1 cellular context compared by ENCODE assay signal in the genomic region with DNA sequence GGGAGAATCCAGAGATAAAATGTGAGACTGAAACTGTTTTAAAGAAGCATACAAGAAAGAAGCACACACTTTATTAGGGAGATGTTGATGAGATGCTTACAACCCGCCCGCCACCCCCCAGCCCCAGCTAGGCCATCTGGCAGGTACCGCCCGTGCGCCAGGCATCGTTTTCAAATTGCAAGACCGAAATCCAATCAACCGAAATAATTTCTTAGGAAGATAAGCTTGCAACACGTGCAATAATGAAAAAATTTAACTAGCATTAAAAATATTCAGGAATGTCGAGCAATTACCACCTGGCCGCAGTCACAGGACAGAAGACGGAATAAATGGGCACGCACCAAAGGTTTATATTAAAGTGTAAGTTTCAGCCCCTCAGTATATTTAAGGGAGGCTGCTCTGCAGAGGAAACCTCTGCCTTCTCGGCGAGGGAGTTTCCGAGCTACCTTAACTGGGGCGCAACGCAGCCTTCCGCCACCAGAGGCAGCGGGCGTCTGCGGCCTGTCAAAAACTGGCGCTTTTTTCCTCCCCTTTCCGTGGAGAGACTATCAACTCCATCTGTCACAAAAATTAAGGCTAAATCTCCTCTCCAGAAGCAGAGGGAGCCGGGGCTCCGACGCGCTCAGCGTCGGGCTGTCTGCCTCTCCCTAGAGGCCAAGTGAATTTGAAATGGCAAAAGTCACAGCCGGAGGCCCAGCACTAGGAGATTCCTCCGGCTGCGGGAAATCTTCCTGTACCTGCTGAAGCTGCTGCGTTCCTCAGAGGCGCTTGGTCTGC.
TF ChIP-seq lines count a peak whose summit lies in the region.

No MANE protein-coding gene starts in this region.

TF ChIP-seq in GM12878, 131 proteins besides CTCF, POLR2A, EP300 and RAD21 (continued from another document):
- TF ChIP-seq ZNF592 (IDR thresholded peaks at IDR 0.05), result no peak
- peak; percentile 22 for TF ChIP-seq SP1 (IDR thresholded peaks at IDR 0.05; ENCODE audit: low read depth, low read length)
- no peak for TF ChIP-seq TBL1XR1 (IDR thresholded peaks at IDR 0.05; ENCODE audit: low read depth, low read length)
- TF ChIP-seq SRF (IDR thresholded peaks at IDR 0.05; ENCODE audit: low read depth in 2 of 2, low read length in 2 of 2), result peak in 1 of 2 experiments; percentile 29; a peak in 1 of 4 replicates
- no peak for TF ChIP-seq CREB1 (IDR thresholded peaks at IDR 0.05; ENCODE audit: low read depth)
- no peak for TF ChIP-seq ETV6 (conservative IDR thresholded peaks at IDR 0.05 in 1 of 2, IDR thresholded peaks at IDR 0.05 in 1 of 2; ENCODE audit: borderline replicate concordance in 1 of 2, low read depth in 1 of 2)
- TF ChIP-seq, protein P1, sequence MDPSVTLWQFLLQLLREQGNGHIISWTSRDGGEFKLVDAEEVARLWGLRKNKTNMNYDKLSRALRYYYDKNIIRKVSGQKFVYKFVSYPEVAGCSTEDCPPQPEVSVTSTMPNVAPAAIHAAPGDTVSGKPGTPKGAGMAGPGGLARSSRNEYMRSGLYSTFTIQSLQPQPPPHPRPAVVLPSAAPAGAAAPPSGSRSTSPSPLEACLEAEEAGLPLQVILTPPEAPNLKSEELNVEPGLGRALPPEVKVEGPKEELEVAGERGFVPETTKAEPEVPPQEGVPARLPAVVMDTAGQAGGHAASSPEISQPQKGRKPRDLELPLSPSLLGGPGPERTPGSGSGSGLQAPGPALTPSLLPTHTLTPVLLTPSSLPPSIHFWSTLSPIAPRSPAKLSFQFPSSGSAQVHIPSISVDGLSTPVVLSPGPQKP (IDR thresholded peaks at IDR 0.05; ENCODE audit: low read depth, low read length), result no peak
- 0 out of 2 replicates have a peak, but pooled peaks have one; percentile 29 for TF ChIP-seq YY1 (IDR thresholded peaks at IDR 0.05; ENCODE audit: low read depth, low read length)
- peak; percentile 100; the same call in 1 of the 2 replicates for TF ChIP-seq WRNIP1 (IDR thresholded peaks at IDR 0.05; ENCODE audit: borderline replicate concordance, low read depth, low read length)
- TF ChIP-seq ESRRA (IDR thresholded peaks at IDR 0.05; ENCODE audit: low read length), result no peak
- no peak for TF ChIP-seq E2F8 (IDR thresholded peaks at IDR 0.05; ENCODE audit: low read depth, partially characterized antibody)
